Comparison of ENCODE assay signal across 8 cellular contexts in genomic region chr1:68321084-68321685, GRCh38.
DNase-seq lines count a peak whose midpoint lies in the region; ATAC-seq, FAIRE-seq and TF ChIP-seq lines count a peak whose summit lies in the region.

No MANE protein-coding gene starts in this region.

- no peak overlapping the region for H2AFZ ChIP-seq in astrocyte (ENCODE audit: low read depth, low read length)

- FAIRE-seq in astrocyte (lab: Jason Lieb, UNC), result no peak

- H3K9me3 Mint-ChIP-seq in astrocyte (ENCODE audit: unreplicated experiment), result peaks cover 2% of the 10 kb centered on the region
- H3K9me3 Mint-ChIP-seq in activated naive CD4-positive, alpha-beta T cell treated with anti-CD3 and anti-CD28 coated beads for 36 hours, result no peaks in the 10 kb centered on the region

- no peaks in the 10 kb centered on the region for H3K36me3 ChIP-seq in astrocyte (ENCODE audit: insufficient read depth, low read length)
- H3K36me3 ChIP-seq in transverse colon, result no peaks in the 10 kb centered on the region

- H3K4me3 Mint-ChIP-seq in astrocyte (ENCODE audit: unreplicated experiment), result no peak overlapping the region
- H3K4me3 Mint-ChIP-seq in activated naive CD4-positive, alpha-beta T cell treated with anti-CD3 and anti-CD28 coated beads for 36 hours, result no peak overlapping the region

- no peak for ATAC-seq in HG02798 (IDR thresholded peaks at IDR 0.05; ENCODE audit: poor library complexity, unreplicated experiment)

- peaks cover 2% of the 10 kb centered on the region for H3K27me3 Mint-ChIP-seq in astrocyte (ENCODE audit: low read depth, unreplicated experiment)
- H3K27me3 Mint-ChIP-seq in activated naive CD4-positive, alpha-beta T cell treated with anti-CD3 and anti-CD28 coated beads for 36 hours (ENCODE audit: low read depth), result no peaks in the 10 kb centered on the region

- TF ChIP-seq CTCF in AG09309 (IDR thresholded peaks at IDR 0.05; ENCODE audit: control insufficient read depth, insufficient read depth, low read depth, low read length, missing control alignments), result peak; percentile 58
- TF ChIP-seq CTCF in astrocyte (IDR thresholded peaks at IDR 0.05; ENCODE audit: insufficient read depth, low read depth, low read length), result peak; percentile 66
- TF ChIP-seq CTCF in transverse colon (IDR thresholded peaks at IDR 0.05), result peak; percentile 70 to 85 (median 77)

- H3K9me3 ChIP-seq in astrocyte (ENCODE audit: insufficient read depth, low read depth, low read length), result peaks cover 3% of the 10 kb centered on the region
- no peaks in the 10 kb centered on the region for H3K9me3 ChIP-seq in transverse colon

- peaks cover 5% of the 10 kb centered on the region for H3K27me3 ChIP-seq in astrocyte (ENCODE audit: insufficient read depth, low read length)
- no peaks in the 10 kb centered on the region for H3K27me3 ChIP-seq in transverse colon

- TF ChIP-seq EP300 in transverse colon (IDR thresholded peaks at IDR 0.05; ENCODE audit: low read depth), result no peak

- H3K4me3 ChIP-seq in AG09309 (ENCODE audit: control insufficient read depth, low read depth, low read length) (no peak overlapping the region), astrocyte (ENCODE audit: insufficient read depth, low read depth, low read length) (no peak overlapping the region), transverse colon (no peak overlapping the region)

- no peaks in the 10 kb centered on the region for H4K20me1 ChIP-seq in astrocyte (ENCODE audit: insufficient read depth, low read length)

- H3K4me2 ChIP-seq in astrocyte (ENCODE audit: low read length), result no peak overlapping the region

- no peak for DNase-seq in AG09309 (ENCODE audit: low read depth)
- DNase-seq in HuH-7.5 (ENCODE audit: low spot score), result peak; percentile 44
- DNase-seq in astrocyte (ENCODE audit: low read depth), result no peak
- DNase-seq in islet precursor cell, result peak; percentile 92
- peak; percentile 76 for DNase-seq in transverse colon
- no peak for DNase-seq in activated naive CD4-positive, alpha-beta T cell treated with anti-CD3 and anti-CD28 coated beads for 36 hours
- DNase-seq in activated CD4-positive, alpha-beta T cell treated with anti-CD3 and anti-CD28 coated beads for 4 hours, result no peak

- in situ Hi-C loops in transverse colon (cut with MboI; ENCODE audit: low pct_ligation_motif_present in 1 of 4, low pct_unique_long_range_greater_than_20kb in 1 of 4, low sequenced_read_pairs in 3 of 4), result loop anchor here in 2 of 4 donors (10.0 kb wide), 2 partner anchors 196 to 206 kb away; no protein-coding TSS in a partner anchor

- WGBS in transverse colon (ENCODE audit: low coverage in 1 of 2), 2 donors, result 20 to 22% methylated on average over 2 to 6 of the region's 6 CpGs

- no peak overlapping the region for H3K27ac Mint-ChIP-seq in astrocyte (ENCODE audit: unreplicated experiment)
- no peak overlapping the region for H3K27ac Mint-ChIP-seq in activated naive CD4-positive, alpha-beta T cell treated with anti-CD3 and anti-CD28 coated beads for 36 hours

- H3K36me3 Mint-ChIP-seq in astrocyte (ENCODE audit: low read depth, unreplicated experiment), result no peaks in the 10 kb centered on the region
- H3K36me3 Mint-ChIP-seq in activated naive CD4-positive, alpha-beta T cell treated with anti-CD3 and anti-CD28 coated beads for 36 hours (ENCODE audit: low read depth), result no peaks in the 10 kb centered on the region

- H3K79me2 ChIP-seq in astrocyte (ENCODE audit: insufficient read depth, low read length), result no peaks in the 10 kb centered on the region

- CTCF ChIA-PET in activated naive CD4-positive, alpha-beta T cell treated with anti-CD3 and anti-CD28 coated beads for 36 hours (lab: Charles Lee), result interaction anchor here (0.6 to 0.7 kb wide), 2 partner anchors 201 to 205 kb away, joined by 3 to 4 read pairs; no protein-coding TSS in a partner anchor

- H3K9ac ChIP-seq in astrocyte (ENCODE audit: low read length), result no peak overlapping the region

- H3K27ac ChIP-seq in astrocyte (ENCODE audit: low read depth, low read length) (no peak overlapping the region), transverse colon (peak overlapping the region in 3 of 4 donors; percentile 47 to 67 (median 64))

- TF ChIP-seq POLR2A in transverse colon (IDR thresholded peaks at IDR 0.05), result no peak

- peaks cover 13% of the 10 kb centered on the region for H3K4me1 Mint-ChIP-seq in astrocyte (ENCODE audit: low read depth, unreplicated experiment)
- H3K4me1 Mint-ChIP-seq in activated naive CD4-positive, alpha-beta T cell treated with anti-CD3 and anti-CD28 coated beads for 36 hours (ENCODE audit: low read depth), result no peaks in the 10 kb centered on the region

- H3K4me1 ChIP-seq in astrocyte (ENCODE audit: insufficient read depth, low read length), result peaks cover 13% of the 10 kb centered on the region
- H3K4me1 ChIP-seq in transverse colon, result peaks cover 0 to 7% (median 2%) of the 10 kb centered on the region in 4 donors

- intact Hi-C loops in transverse colon (cut with DNase I; ENCODE audit: low total_unique reads), result loop anchor here (2.0 to 10.0 kb wide), 2 partner anchors 86 to 196 kb away; partner anchors contain the start of gene WLS
- intact Hi-C loops in activated naive CD4-positive, alpha-beta T cell treated with anti-CD3 and anti-CD28 coated beads for 36 hours (cut with micrococcal nuclease), result no loop called here

Comparison
In these comparisons a context has a peak if more than half of its experiments do, and no peak if none do; other contexts are left out.
1. DNase-seq: peak in HuH-7.5 (single experiment), islet precursor cell (single experiment) and transverse colon (single experiment); none in AG09309 (single experiment), astrocyte (single experiment), activated naive CD4-positive, alpha-beta T cell treated with anti-CD3 and anti-CD28 coated beads for 36 hours (single experiment) and activated CD4-positive, alpha-beta T cell treated with anti-CD3 and anti-CD28 coated beads for 4 hours (0 of 2).
2. Peak in every context shown above with its lines, with median percentiles within 50 percentile points of each other: CTCF ChIP-seq.